ENCODE assay signal across 26 cellular contexts in genomic region chr14:36226164-36226563, GRCh38. TPM values are rescaled to one million over a fixed set of nuclear protein-coding genes. Genes with fewer than 3 reads are reported as not detected.
DNase-seq lines count a peak whose midpoint lies in the region; ATAC-seq and TF ChIP-seq lines count a peak whose summit lies in the region.
"Had no signal": no experiment of that assay in that cellular context is flagged by ENCODE, and none has a peak within 500 bp of the region (broad histone marks: within the 10 kb centered on the region; RNA-seq: fewer than 3 reads in every experiment).

No MANE protein-coding gene starts in this region.

- H3K27ac ChIP-seq in lower lobe of right lung, result peak overlapping the region; percentile 73

- intact Hi-C loops in lower lobe of right lung (cut with DNase I), result no loop called here
- intact Hi-C loops in CD14-positive monocyte (cut with micrococcal nuclease), result no loop called here

- H3K9me3 ChIP-seq in lower lobe of right lung, result no peaks in the 10 kb centered on the region

- no peaks in the 10 kb centered on the region for H3K27me3 ChIP-seq in lower lobe of right lung (ENCODE audit: low read depth)

- no peaks in the 10 kb centered on the region for H3K9me3 Mint-ChIP-seq in CD14-positive monocyte
- H3K9me3 Mint-ChIP-seq: GM23338, H9, HFFc6 had no signal

- H3K4me1 ChIP-seq in lower lobe of right lung, result peaks cover 16% of the 10 kb centered on the region

- no peak for TF ChIP-seq CTCF in epithelial cell of esophagus (IDR thresholded peaks at IDR 0.05; ENCODE audit: insufficient read depth, low read depth, low read length, missing control alignments)
- no peak for TF ChIP-seq CTCF in lower lobe of right lung (IDR thresholded peaks at IDR 0.05)
- no peak for TF ChIP-seq CTCF in CD14-positive monocyte (IDR thresholded peaks at IDR 0.05)

- ATAC-seq in lower lobe of right lung, result no peak
- ATAC-seq: GM12878, GM23338 had no signal

- H3K27me3 Mint-ChIP-seq in CD14-positive monocyte (ENCODE audit: low read depth in 3 of 3), result peaks cover 4 to 10% (median 8%) of the 10 kb centered on the region in 3 donors
- H3K27me3 Mint-ChIP-seq: CD4-positive, CD25-positive, alpha-beta regulatory T cell had no signal

- no peaks in the 10 kb centered on the region for H3K36me3 Mint-ChIP-seq in CD14-positive monocyte
- H3K36me3 Mint-ChIP-seq: CD4-positive, CD25-positive, alpha-beta regulatory T cell had no signal

- peak; percentile 18 for DNase-seq in Daoy (ENCODE audit: low read depth)
- DNase-seq in M059J (ENCODE audit: low read depth), result peak; percentile 28
- peak; percentile 18 for DNase-seq in epithelial cell of esophagus (ENCODE audit: low read depth)
- DNase-seq in lower lobe of right lung, result no peak
- DNase-seq in CD14-positive monocyte (ENCODE audit: low spot score), result no peak
- DNase-seq in stimulated activated CD4-positive, alpha-beta T cell treated with anti-CD3 and anti-CD28 coated beads, Interleukin-4, amount 100 ng/mL, for 1 hour, result no peak
- DNase-seq in central memory CD4-positive, alpha-beta T cell, result no peak
- DNase-seq: 8988T; CD4-positive, CD25-positive, alpha-beta regulatory T cell; GDM1; H9; HFFc6; KG1; NCI-H1092; NCI-H1417 treated with DMSO at 0.1 percent for 48 hours; NCI-H1694 treated with DMSO at 0.1 percent for 48 hours; NCI-H2081; NCI-H2227 treated with DMSO at 0.1 percent for 48 hours; NCI-H526 treated with DMSO at 0.1 percent for 48 hours; Right ventricle myocardium superior; RPMI8226 had no signal

- no peak overlapping the region for H3K27ac Mint-ChIP-seq in CD14-positive monocyte
- H3K27ac Mint-ChIP-seq: CD4-positive, CD25-positive, alpha-beta regulatory T cell; GM23338; HFFc6 had no signal

- no peaks in the 10 kb centered on the region for H3K4me1 Mint-ChIP-seq in CD14-positive monocyte
- H3K4me1 Mint-ChIP-seq: CD4-positive, CD25-positive, alpha-beta regulatory T cell had no signal

- no peak overlapping the region for H3K4me3 Mint-ChIP-seq in CD14-positive monocyte
- H3K4me3 Mint-ChIP-seq: CD4-positive, CD25-positive, alpha-beta regulatory T cell; GM23338; H9; HFFc6 had no signal

- no peaks in the 10 kb centered on the region for H3K36me3 ChIP-seq in lower lobe of right lung

- H3K4me3 ChIP-seq in epithelial cell of esophagus (ENCODE audit: low read length) (no peak overlapping the region), lower lobe of right lung (no peak overlapping the region)
- H3K4me3 ChIP-seq: GM12878, GM23338 had no signal

RNA-seq across cellular contexts. Expression of gene PTCSC3, which starts 49.6 kb away (rescaled TPM):
- total RNA-seq in Daoy (2014; rRNA removed; shearing (Covaris generic)), result not detected in 2 replicates
- total RNA-seq in M059J (2014; rRNA removed; shearing (Covaris generic)), result not detected in 2 replicates
- 1.5 TPM for total RNA-seq in lower lobe of right lung
- polyA plus RNA-seq in CD14-positive monocyte, result not detected
- total RNA-seq: CD4-positive, CD25-positive, alpha-beta regulatory T cell; GM12878; GM23338; H9; HFFc6; NCI-H460; Right ventricle myocardium superior; SK-MEL-5 had no signal
- polyA plus RNA-seq: BJ; CD4-positive, CD25-positive, alpha-beta regulatory T cell; GM12878; GM23338 had no signal

Comparison
In these comparisons a context has a peak if more than half of its experiments do, and no peak if none do; other contexts are left out.
1. DNase-seq: peak in Daoy (single experiment), M059J (single experiment) and epithelial cell of esophagus (single experiment); none in lower lobe of right lung (single experiment), CD14-positive monocyte (single experiment), stimulated activated CD4-positive, alpha-beta T cell treated with anti-CD3 and anti-CD28 coated beads, Interleukin-4, amount 100 ng/mL, for 1 hour (single experiment) and central memory CD4-positive, alpha-beta T cell (single experiment).